In genomic region chr3:39668420-39668819, GRCh38 we compare ENCODE assay signal across 9 cellular contexts.
A peak's percentile ranks its signal among the peaks of the same experiment; 100 is the strongest.
DNase-seq lines count a peak whose midpoint lies in the region; ATAC-seq and TF ChIP-seq lines count a peak whose summit lies in the region.
"Had no signal": no experiment of that assay in that cellular context is flagged by ENCODE, and none has a peak within 500 bp of the region (broad histone marks: within the 10 kb centered on the region; RNA-seq: fewer than 3 reads in every experiment).

No MANE protein-coding gene starts in this region.

- H3K9me3 Mint-ChIP-seq in naive thymus-derived CD4-positive, alpha-beta T cell, result peaks cover 0 to 5% (median 0%) of the 10 kb centered on the region in 11 donors
- no peaks in the 10 kb centered on the region for H3K9me3 Mint-ChIP-seq in CD4-positive, alpha-beta T cell
- H3K9me3 Mint-ChIP-seq: activated naive CD8-positive, alpha-beta T cell treated with anti-CD3 and anti-CD28 coated beads, Interleukin-2, amount 10 ng/mL, durations not matched to agents 7 days and 5 days had no signal

- H3K36me3 ChIP-seq in OCI-LY3 (replicated peaks; ENCODE audit: low read depth, low read length), result no peaks in the 10 kb centered on the region
- no peaks in the 10 kb centered on the region for H3K36me3 ChIP-seq in colonic mucosa
- no peaks in the 10 kb centered on the region for H3K36me3 ChIP-seq in naive thymus-derived CD4-positive, alpha-beta T cell (ENCODE audit: control insufficient read depth in 2 of 3, insufficient read depth in 3 of 3, low read length in 3 of 3)

- H3K27me3 ChIP-seq in OCI-LY3 (ENCODE audit: low read depth, low read length) (peaks cover 53% of the 10 kb centered on the region), colonic mucosa (no peaks in the 10 kb centered on the region)
- no peaks in the 10 kb centered on the region for H3K27me3 ChIP-seq in naive thymus-derived CD4-positive, alpha-beta T cell (ENCODE audit: control insufficient read depth in 2 of 2, insufficient read depth in 2 of 2, low read length in 2 of 2)
- no peaks in the 10 kb centered on the region for H3K27me3 ChIP-seq in CD4-positive, alpha-beta T cell (ENCODE audit: control insufficient read depth, insufficient read depth, low read length)

- H3K9ac ChIP-seq in OCI-LY3 (ENCODE audit: low read length) (no peak overlapping the region), colonic mucosa (ENCODE audit: low read depth in 2 of 2, low read length in 2 of 2) (no peak overlapping the region)

- H3K4me3 Mint-ChIP-seq in naive thymus-derived CD4-positive, alpha-beta T cell, result no peak overlapping the region
- no peak overlapping the region for H3K4me3 Mint-ChIP-seq in CD4-positive, alpha-beta T cell
- H3K4me3 Mint-ChIP-seq: activated naive CD8-positive, alpha-beta T cell treated with anti-CD3 and anti-CD28 coated beads, Interleukin-2, amount 10 ng/mL, durations not matched to agents 7 days and 5 days had no signal

- no peaks in the 10 kb centered on the region for H4K20me1 ChIP-seq in OCI-LY3 (ENCODE audit: insufficient read depth, low read length)

- no peaks in the 10 kb centered on the region for H3K9me3 ChIP-seq in OCI-LY3 (ENCODE audit: insufficient read depth, low read length)
- H3K9me3 ChIP-seq in colonic mucosa, result no peaks in the 10 kb centered on the region
- H3K9me3 ChIP-seq in naive thymus-derived CD4-positive, alpha-beta T cell (ENCODE audit: control insufficient read depth in 2 of 3, low read length in 3 of 3), result no peaks in the 10 kb centered on the region
- no peaks in the 10 kb centered on the region for H3K9me3 ChIP-seq in CD4-positive, alpha-beta T cell (ENCODE audit: control insufficient read depth, low read length)

- ATAC-seq in HG02981 (IDR thresholded peaks at IDR 0.05; ENCODE audit: unreplicated experiment), result peak; percentile 71
- ATAC-seq in naive thymus-derived CD4-positive, alpha-beta T cell, result peak; percentile 36
- no peak for ATAC-seq in CD4-positive, alpha-beta T cell (ENCODE audit: poor library complexity)

- H3K4me1 Mint-ChIP-seq in naive thymus-derived CD4-positive, alpha-beta T cell, result no peaks in the 10 kb centered on the region
- no peaks in the 10 kb centered on the region for H3K4me1 Mint-ChIP-seq in CD4-positive, alpha-beta T cell (ENCODE audit: low read depth)
- H3K4me1 Mint-ChIP-seq: activated naive CD8-positive, alpha-beta T cell treated with anti-CD3 and anti-CD28 coated beads, Interleukin-2, amount 10 ng/mL, durations not matched to agents 7 days and 5 days had no signal

- H3K36me3 Mint-ChIP-seq in naive thymus-derived CD4-positive, alpha-beta T cell, result no peaks in the 10 kb centered on the region
- H3K36me3 Mint-ChIP-seq in CD4-positive, alpha-beta T cell (ENCODE audit: low read depth), result no peaks in the 10 kb centered on the region
- H3K36me3 Mint-ChIP-seq: activated naive CD8-positive, alpha-beta T cell treated with anti-CD3 and anti-CD28 coated beads, Interleukin-2, amount 10 ng/mL, durations not matched to agents 7 days and 5 days had no signal

- H3K27ac ChIP-seq in OCI-LY3 (ENCODE audit: low read length) (no peak overlapping the region), colonic mucosa (no peak overlapping the region)
- H3K27ac ChIP-seq in naive thymus-derived CD4-positive, alpha-beta T cell (ENCODE audit: low read depth, low read length), result no peak overlapping the region
- no peak overlapping the region for H3K27ac ChIP-seq in CD4-positive, alpha-beta T cell (ENCODE audit: low read depth, low read length)

- no peak overlapping the region for H3K4me3 ChIP-seq in OCI-LY3 (ENCODE audit: low read length)
- no peak overlapping the region for H3K4me3 ChIP-seq in colonic mucosa
- H3K4me3 ChIP-seq in naive thymus-derived CD4-positive, alpha-beta T cell (ENCODE audit: low read length), result no peak overlapping the region

- no peak overlapping the region for H3K4me2 ChIP-seq in OCI-LY3 (ENCODE audit: low read length)

- no peaks in the 10 kb centered on the region for H3K4me1 ChIP-seq in OCI-LY3 (ENCODE audit: low read length)
- H3K4me1 ChIP-seq in colonic mucosa, result no peaks in the 10 kb centered on the region
- H3K4me1 ChIP-seq in naive thymus-derived CD4-positive, alpha-beta T cell (ENCODE audit: control insufficient read depth in 2 of 2, insufficient read depth in 2 of 2, low read length in 2 of 2), result no peaks in the 10 kb centered on the region

- no peak overlapping the region for H2AFZ ChIP-seq in OCI-LY3 (ENCODE audit: low read depth, low read length)

- no peaks in the 10 kb centered on the region for H3K79me2 ChIP-seq in OCI-LY3 (ENCODE audit: low read length)

- CTCF ChIA-PET in naive thymus-derived CD4-positive, alpha-beta T cell (lab: Charles Lee), result interaction anchor here (0.5 kb wide), 1 partner anchor 779 kb away, joined by 4 read pairs; no protein-coding TSS in a partner anchor
- CTCF ChIA-PET in CD4-positive, alpha-beta T cell (lab: Charles Lee), result no interaction called here

- intact Hi-C loops in colonic mucosa (cut with DNase I), result no loop called here
- intact Hi-C loops in naive thymus-derived CD4-positive, alpha-beta T cell (cut with micrococcal nuclease), result no loop called here
- intact Hi-C loops in CD4-positive, alpha-beta T cell (cut with DNase I, micrococcal nuclease), result no loop called here

- DNase-seq in NCI-H524 (lab: John Stamatoyannopoulos, UW) (peak; percentile 5 to 51), NCI-H524 treated with DMSO at 0.1 percent for 48 hours (lab: John Stamatoyannopoulos, UW) (no peak), colonic mucosa (no peak)
- peak in 1 of 9 donors; percentile 2 for DNase-seq in naive thymus-derived CD4-positive, alpha-beta T cell
- DNase-seq in CD4-positive, alpha-beta T cell, result no peak
- DNase-seq in activated T-cell treated with anti-CD3 and anti-CD28 coated beads, Interleukin-2, amount 50 U/mL, for 1 hour, result no peak
- DNase-seq: activated naive CD8-positive, alpha-beta T cell treated with anti-CD3 and anti-CD28 coated beads, Interleukin-2, amount 10 ng/mL, durations not matched to agents 7 days and 5 days had no signal

- no peak overlapping the region for H3K27ac Mint-ChIP-seq in naive thymus-derived CD4-positive, alpha-beta T cell
- H3K27ac Mint-ChIP-seq in CD4-positive, alpha-beta T cell, result no peak overlapping the region
- H3K27ac Mint-ChIP-seq: activated naive CD8-positive, alpha-beta T cell treated with anti-CD3 and anti-CD28 coated beads, Interleukin-2, amount 10 ng/mL, durations not matched to agents 7 days and 5 days had no signal

- POLR2A ChIA-PET in naive thymus-derived CD4-positive, alpha-beta T cell (lab: Charles Lee), result no interaction called here
- POLR2A ChIA-PET in CD4-positive, alpha-beta T cell (lab: Charles Lee), result no interaction called here

- peaks cover 4 to 24% (median 11%) of the 10 kb centered on the region in 5 donors for H3K27me3 Mint-ChIP-seq in naive thymus-derived CD4-positive, alpha-beta T cell
- H3K27me3 Mint-ChIP-seq in CD4-positive, alpha-beta T cell, result peaks cover 14% of the 10 kb centered on the region

- TF ChIP-seq CTCF in OCI-LY3 (IDR thresholded peaks at IDR 0.05; ENCODE audit: low read depth, low read length) (peak; percentile 87), colonic mucosa (IDR thresholded peaks at IDR 0.05) (peak; percentile 32)
- no peak for TF ChIP-seq CTCF in CD4-positive, alpha-beta T cell (IDR thresholded peaks at IDR 0.05)

Comparison
In these comparisons a context has a peak if more than half of its experiments do, and no peak if none do; other contexts are left out.
1. DNase-seq: peak in NCI-H524 (2 of 2); none in NCI-H524 treated with DMSO at 0.1 percent for 48 hours (single experiment), colonic mucosa (single experiment), CD4-positive, alpha-beta T cell (0 of 10) and activated T-cell treated with anti-CD3 and anti-CD28 coated beads, Interleukin-2, amount 50 U/mL, for 1 hour (single experiment).